ENCODE assay signal across 29 cellular contexts in the genomic region with DNA sequence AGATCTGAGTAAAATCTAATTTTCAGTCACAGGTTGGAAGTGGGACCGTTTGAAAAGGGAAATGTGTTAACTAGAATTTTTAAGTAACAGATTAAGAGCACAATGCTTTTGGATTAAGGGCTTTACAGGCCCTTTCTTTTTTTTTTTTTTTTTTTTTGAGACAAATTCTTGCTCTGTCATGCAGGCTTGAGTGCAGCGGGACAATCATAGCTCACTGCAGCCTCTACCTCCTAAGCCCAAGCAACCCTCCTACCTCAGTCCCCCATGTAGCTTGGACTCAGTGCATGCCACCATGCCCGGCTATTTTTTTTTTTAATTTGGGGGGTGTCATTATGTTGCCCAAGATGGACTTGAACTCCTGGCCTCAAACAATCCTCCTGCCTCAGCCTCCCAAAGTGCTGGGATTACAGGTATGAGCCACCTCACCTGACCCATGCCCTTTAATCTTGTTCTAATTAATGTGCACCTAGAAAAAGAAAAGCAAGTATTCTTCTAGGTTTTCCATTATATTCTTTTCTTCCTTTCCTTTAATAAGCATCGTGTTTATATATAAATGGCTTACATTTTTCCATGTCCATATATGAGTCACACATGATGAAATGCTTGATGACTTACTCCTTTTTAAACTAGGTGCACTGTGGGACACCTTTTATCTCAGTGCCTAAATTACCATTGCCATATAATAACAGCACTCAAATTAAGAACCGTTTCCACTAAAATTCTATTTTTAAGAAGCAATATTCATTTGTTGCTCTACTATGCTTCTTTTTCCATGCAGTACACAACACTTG.
"Had no signal": no experiment of that assay in that cellular context is flagged by ENCODE, and none has a peak within 500 bp of the region (broad histone marks: within the 10 kb centered on the region; RNA-seq: fewer than 3 reads in every experiment).

No MANE protein-coding gene starts in this region.

- FAIRE-seq: colon had no signal

- H3K27me3 ChIP-seq: body of pancreas, esophagus muscularis mucosa, foreskin keratinocyte, gastrocnemius medialis, heart right ventricle, hepatocyte had no signal

- H3K36me3 ChIP-seq: esophagus muscularis mucosa, gastrocnemius medialis, heart right ventricle had no signal

- H2AFZ ChIP-seq: hepatocyte had no signal

- H3K27ac ChIP-seq: body of pancreas, esophagus muscularis mucosa, foreskin keratinocyte, gastrocnemius medialis, heart right ventricle, hepatocyte had no signal

- DNase-seq: activated CD4-positive, alpha-beta memory T cell treated with anti-CD3 and anti-CD28 coated beads for 36 hours; activated CD4-positive, alpha-beta T cell treated with anti-CD3 and anti-CD28 coated beads for 36 hours; activated CD4-positive, alpha-beta T cell treated with anti-CD3 and anti-CD28 coated beads, Interleukin-2, amount 10 ng/mL, durations not matched to agents 24 days and 14 days; activated CD4-positive, CD25-positive, alpha-beta regulatory T cell; activated CD4-positive, CD25-positive, alpha-beta regulatory T cell treated with anti-CD3 and anti-CD28 coated beads, Interleukin-2, amount 50 U/mL, for 72 hours; activated CD8-positive, alpha-beta memory T cell treated with anti-CD3 and anti-CD28 coated beads, Interleukin-2, amount 50 U/mL, for 48 hours; activated gamma-delta T cell; activated naive CD4-positive, alpha-beta T cell treated with anti-CD3 and anti-CD28 coated beads, Interleukin-2, amount 50 U/mL, for 16 hours; activated naive CD4-positive, alpha-beta T cell treated with Interleukin-2 at 50 U/mL for 16 hours; activated T-cell treated with anti-CD3 and anti-CD28 coated beads for 4 hours; activated T-cell treated with anti-CD3 and anti-CD28 coated beads, Interleukin-2, amount 50 U/mL, for 24 hours; activated T-cell treated with anti-CD3 and anti-CD28 coated beads, Interleukin-2, amount 50 U/mL, for 72 hours; amygdala; aorta; body of pancreas; caudate nucleus; cortex of kidney; dermis blood vessel endothelial cell; effector CD4-positive, alpha-beta T cell; effector memory CD8-positive, alpha-beta T cell; erythroblast; foreskin keratinocyte; gastrocnemius medialis; glutamatergic neuron; heart right ventricle; T-helper 2 cell had no signal

- H3K4me1 ChIP-seq: body of pancreas, esophagus muscularis mucosa, foreskin keratinocyte, gastrocnemius medialis, heart right ventricle had no signal

- H3K4me2 ChIP-seq: hepatocyte had no signal

- ATAC-seq: activated CD4-positive, alpha-beta T cell treated with anti-CD3 and anti-CD28 coated beads for 36 hours; activated T-cell treated with anti-CD3 and anti-CD28 coated beads, Interleukin-2, amount 50 U/mL, for 72 hours; body of pancreas; effector memory CD8-positive, alpha-beta T cell; foreskin keratinocyte; gastrocnemius medialis; heart right ventricle had no signal

- H3K9me3 ChIP-seq: body of pancreas, esophagus muscularis mucosa, gastrocnemius medialis, heart right ventricle had no signal

- H3K4me3 ChIP-seq: body of pancreas, esophagus muscularis mucosa, gastrocnemius medialis, heart right ventricle, hepatocyte had no signal

- H3K79me2 ChIP-seq: hepatocyte had no signal
